Comparison of ENCODE assay signal across 19 cellular contexts in genomic region chr7:79622781-79623180, GRCh38.
DNase-seq lines count a peak whose midpoint lies in the region; ATAC-seq and TF ChIP-seq lines count a peak whose summit lies in the region.
"Had no signal": no experiment of that assay in that cellular context is flagged by ENCODE, and none has a peak within 500 bp of the region (broad histone marks: within the 10 kb centered on the region; RNA-seq: fewer than 3 reads in every experiment).

No MANE protein-coding gene starts in this region.

- ATAC-seq in SK-N-SH treated with all-trans-retinoic acid at 6 μM for 48 hours: no peak
- peak; percentile 90 for ATAC-seq in RWPE2 (ENCODE audit: low read depth)
- ATAC-seq in HG02870 (IDR thresholded peaks at IDR 0.05; ENCODE audit: unreplicated experiment): no peak
- no peak for ATAC-seq in GM19463 (IDR thresholded peaks at IDR 0.05; ENCODE audit: unreplicated experiment)
- ATAC-seq: GM12878 had no signal

- POLR2A ChIA-PET in SK-N-SH (lab: Yijun Ruan, JAX): no interaction called here

- WGBS in SK-N-SH (ENCODE audit: low lambda C conversion rate): 98% methylated on average over 1 of the region's 1 CpG

- H3K27ac ChIP-seq in SK-N-SH (ENCODE audit: low read depth in 2 of 2, low read length in 1 of 2) (no peak overlapping the region), RWPE2 (ENCODE audit: poor library complexity, severe bottlenecking) (peak overlapping the region; percentile 36)
- H3K27ac ChIP-seq: BLaER1 treated with 17β-estradiol and CSF1 and Interleukin-3, amounts not matched to agents 10 nM and 100 nM; GM23248; Peyer's patch had no signal

- H3K9me3 ChIP-seq in SK-N-SH (no peaks in the 10 kb centered on the region; the same call in 1 of the 2 replicates), RWPE2 (ENCODE audit: severe bottlenecking) (no peaks in the 10 kb centered on the region)
- H3K9me3 ChIP-seq: BLaER1 treated with 17β-estradiol and CSF1 and Interleukin-3, amounts not matched to agents 10 nM and 100 nM; Peyer's patch had no signal

- DNase-seq in SK-N-SH (no peak), M059J (ENCODE audit: low read depth) (peak; percentile 24), RWPE2 (ENCODE audit: low spot score) (no peak), lung microvascular endothelial cell (ENCODE audit: low read depth in 2 of 2) (peak; percentile 23 to 42), cerebellar nuclear complex (lab: John Stamatoyannopoulos, UW) (no peak)
- DNase-seq: 8988T, DMS153, GM23248, NCI-H1436 treated with DMSO at 0.1 percent for 48 hours, NCI-H2107, NCI-H446, NCI-H774, Peyer's patch, SIG-M5 had no signal

- CTCF ChIA-PET in SK-N-SH (lab: Yijun Ruan, JAX): no interaction called here

- no peaks in the 10 kb centered on the region for H4K20me1 ChIP-seq in SK-N-SH (ENCODE audit: insufficient read depth)
- H4K20me1 ChIP-seq: BLaER1 treated with 17β-estradiol and CSF1 and Interleukin-3, amounts not matched to agents 10 nM and 100 nM had no signal

- no peaks in the 10 kb centered on the region for H3K79me2 ChIP-seq in SK-N-SH (ENCODE audit: insufficient read depth)

- no peak overlapping the region for H2AFZ ChIP-seq in SK-N-SH (ENCODE audit: low read depth)
- H2AFZ ChIP-seq: GM23248 had no signal

- H3K4me3 ChIP-seq in SK-N-SH (ENCODE audit: low read depth in 2 of 2, low read length in 1 of 2): no peak overlapping the region
- no peak overlapping the region for H3K4me3 ChIP-seq in RWPE2 (ENCODE audit: severe bottlenecking)
- H3K4me3 ChIP-seq: BLaER1 treated with 17β-estradiol and CSF1 and Interleukin-3, amounts not matched to agents 10 nM and 100 nM; GM12878; GM23248; Peyer's patch had no signal

- H3K27me3 ChIP-seq in SK-N-SH (ENCODE audit: insufficient read depth) (no peaks in the 10 kb centered on the region), RWPE2 (ENCODE audit: insufficient read depth, poor library complexity, severe bottlenecking) (no peaks in the 10 kb centered on the region)
- H3K27me3 ChIP-seq: BLaER1 treated with 17β-estradiol and CSF1 and Interleukin-3, amounts not matched to agents 10 nM and 100 nM; Peyer's patch had no signal

- H3K4me1 ChIP-seq in SK-N-SH (ENCODE audit: control insufficient read depth in 1 of 2, insufficient read depth in 2 of 2, low read depth in 1 of 2, low read length in 1 of 2) (no peaks in the 10 kb centered on the region; a peak in 1 of 4 replicates), RWPE2 (ENCODE audit: insufficient read depth, poor library complexity, severe bottlenecking) (peaks cover 26% of the 10 kb centered on the region)
- H3K4me1 ChIP-seq: Peyer's patch had no signal

- H3K36me3 ChIP-seq in SK-N-SH (replicated peaks in 1 of 2; ENCODE audit: control insufficient read depth in 1 of 2, insufficient read depth in 2 of 2, low read length in 1 of 2): no peaks in the 10 kb centered on the region
- no peaks in the 10 kb centered on the region for H3K36me3 ChIP-seq in RWPE2 (ENCODE audit: low read depth)
- H3K36me3 ChIP-seq: BLaER1 treated with 17β-estradiol and CSF1 and Interleukin-3, amounts not matched to agents 10 nM and 100 nM; Peyer's patch had no signal

- no peak overlapping the region for H3K4me2 ChIP-seq in SK-N-SH
- H3K4me2 ChIP-seq: BLaER1 treated with 17β-estradiol and CSF1 and Interleukin-3, amounts not matched to agents 10 nM and 100 nM had no signal

- H3K9me2 ChIP-seq in SK-N-SH: no peaks in the 10 kb centered on the region

- TF ChIP-seq EP300 in SK-N-SH (IDR thresholded peaks at IDR 0.05; ENCODE audit: borderline replicate concordance in 1 of 2, low read depth in 1 of 2, low read length in 1 of 2): no peak

- no peak overlapping the region for H3K9ac ChIP-seq in SK-N-SH
- H3K9ac ChIP-seq: BLaER1 treated with 17β-estradiol and CSF1 and Interleukin-3, amounts not matched to agents 10 nM and 100 nM; GM23248 had no signal

- TF ChIP-seq CTCF in SK-N-SH (IDR thresholded peaks at IDR 0.05): no peak
- no peak for TF ChIP-seq CTCF in RWPE2 (IDR thresholded peaks at IDR 0.05; ENCODE audit: poor library complexity, severe bottlenecking)

- H3F3A ChIP-seq in SK-N-SH (replicated peaks; ENCODE audit: insufficient read depth): no peaks in the 10 kb centered on the region

- no peak for TF ChIP-seq RAD21 in SK-N-SH (IDR thresholded peaks at IDR 0.05; ENCODE audit: low read length)

TF ChIP-seq in SK-N-SH treated with all-trans-retinoic acid at 6 μM for 48 hours, 23 proteins besides CTCF, POLR2A, EP300 and RAD21:
- TF ChIP-seq ZNF70 (CRISPR knock-in tag; IDR thresholded peaks at IDR 0.05) (no peak), BACH2 (CRISPR knock-in tag; IDR thresholded peaks at IDR 0.05; ENCODE audit: borderline replicate concordance) (no peak), ZC3H10 (CRISPR knock-in tag; IDR thresholded peaks at IDR 0.05) (peak; percentile 62; the same call in 1 of the 2 replicates), TOX (CRISPR knock-in tag; IDR thresholded peaks at IDR 0.05; ENCODE audit: borderline replicate concordance) (peak; percentile 68; the same call in 1 of the 2 replicates)
TF ChIP-seq in SK-N-SH treated with all-trans-retinoic acid at 6 μM for 48 hours: peak in this region for 2.

TF ChIP-seq in SK-N-SH, 30 proteins besides CTCF, POLR2A, EP300 and RAD21 (continues in another document):
- no peak for TF ChIP-seq REST (IDR thresholded peaks at IDR 0.05; ENCODE audit: low read depth, low read length)
- no peak for TF ChIP-seq RCOR1 (IDR thresholded peaks at IDR 0.05; ENCODE audit: low read length)
- no peak for TF ChIP-seq TAF1 (IDR thresholded peaks at IDR 0.05; ENCODE audit: borderline replicate concordance, low read depth, low read length)
- TF ChIP-seq, protein P1, sequence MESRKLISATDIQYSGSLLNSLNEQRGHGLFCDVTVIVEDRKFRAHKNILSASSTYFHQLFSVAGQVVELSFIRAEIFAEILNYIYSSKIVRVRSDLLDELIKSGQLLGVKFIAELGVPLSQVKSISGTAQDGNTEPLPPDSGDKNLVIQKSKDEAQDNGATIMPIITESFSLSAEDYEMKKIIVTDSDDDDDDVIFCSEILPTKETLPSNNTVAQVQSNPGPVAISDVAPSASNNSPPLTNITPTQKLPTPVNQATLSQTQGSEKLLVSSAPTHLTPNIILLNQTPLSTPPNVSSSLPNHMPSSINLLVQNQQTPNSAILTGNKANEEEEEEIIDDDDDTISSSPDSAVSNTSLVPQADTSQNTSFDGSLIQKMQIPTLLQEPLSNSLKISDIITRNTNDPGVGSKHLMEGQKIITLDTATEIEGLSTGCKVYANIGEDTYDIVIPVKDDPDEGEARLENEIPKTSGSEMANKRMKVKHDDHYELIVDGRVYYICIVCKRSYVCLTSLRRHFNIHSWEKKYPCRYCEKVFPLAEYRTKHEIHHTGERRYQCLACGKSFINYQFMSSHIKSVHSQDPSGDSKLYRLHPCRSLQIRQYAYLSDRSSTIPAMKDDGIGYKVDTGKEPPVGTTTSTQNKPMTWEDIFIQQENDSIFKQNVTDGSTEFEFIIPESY (IDR thresholded peaks at IDR 0.05; ENCODE audit: borderline replicate concordance, low read depth): no peak
- TF ChIP-seq JUND (IDR thresholded peaks at IDR 0.05): no peak
- TF ChIP-seq ELF1 (IDR thresholded peaks at IDR 0.05): no peak
- no peak for TF ChIP-seq FOXM1 (IDR thresholded peaks at IDR 0.05; ENCODE audit: low read depth)
- no peak for TF ChIP-seq RFX5 (IDR thresholded peaks at IDR 0.05; ENCODE audit: low read length)
- no peak for TF ChIP-seq MXI1 (IDR thresholded peaks at IDR 0.05; ENCODE audit: low read depth, low read length)
- no peak for TF ChIP-seq FOSL2 (IDR thresholded peaks at IDR 0.05; ENCODE audit: borderline replicate concordance, low read depth)
- TF ChIP-seq, protein P2, sequence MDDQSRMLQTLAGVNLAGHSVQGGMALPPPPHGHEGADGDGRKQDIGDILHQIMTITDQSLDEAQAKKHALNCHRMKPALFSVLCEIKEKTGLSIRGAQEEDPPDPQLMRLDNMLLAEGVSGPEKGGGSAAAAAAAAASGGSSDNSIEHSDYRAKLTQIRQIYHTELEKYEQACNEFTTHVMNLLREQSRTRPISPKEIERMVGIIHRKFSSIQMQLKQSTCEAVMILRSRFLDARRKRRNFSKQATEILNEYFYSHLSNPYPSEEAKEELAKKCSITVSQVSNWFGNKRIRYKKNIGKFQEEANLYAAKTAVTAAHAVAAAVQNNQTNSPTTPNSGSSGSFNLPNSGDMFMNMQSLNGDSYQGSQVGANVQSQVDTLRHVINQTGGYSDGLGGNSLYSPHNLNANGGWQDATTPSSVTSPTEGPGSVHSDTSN (IDR thresholded peaks at IDR 0.05): no peak
- TF ChIP-seq POLR2AphosphoS5 (IDR thresholded peaks at IDR 0.05; ENCODE audit: low read depth, low read length): no peak
- TF ChIP-seq USF1 (IDR thresholded peaks at IDR 0.05; ENCODE audit: borderline replicate concordance, low read depth): no peak
- TF ChIP-seq FOXJ3 (CRISPR knock-in tag; IDR thresholded peaks at IDR 0.05): no peak

Comparison
In these comparisons a context has a peak if more than half of its experiments do, and no peak if none do; other contexts are left out.
1. DNase-seq: peak in M059J (single experiment) and lung microvascular endothelial cell (2 of 2); none in SK-N-SH (single experiment), RWPE2 (single experiment) and cerebellar nuclear complex (0 of 2).